In genomic region chr1:228809621-228810313, GRCh38 we compare ENCODE assay signal across 10 cellular contexts.
DNase-seq lines count a peak whose midpoint lies in the region; ATAC-seq, FAIRE-seq and TF ChIP-seq lines count a peak whose summit lies in the region.
"Had no signal": no experiment of that assay in that cellular context is flagged by ENCODE, and none has a peak within 500 bp of the region (broad histone marks: within the 10 kb centered on the region; RNA-seq: fewer than 3 reads in every experiment).

No MANE protein-coding gene starts in this region.

- H3K36me3 ChIP-seq in kidney (ENCODE audit: control insufficient read depth in 1 of 2, insufficient read depth in 2 of 2, low read length in 2 of 2) = no peaks in the 10 kb centered on the region

- no peak overlapping the region for H3K4me3 Mint-ChIP-seq in activated T-cell treated with anti-CD3 and anti-CD28 coated beads, Interleukin-2, amount 50 U/mL, for 4 hours
- H3K4me3 Mint-ChIP-seq in activated CD8-positive, alpha-beta T cell treated with anti-CD3 and anti-CD28 coated beads for 36 hours = no peak overlapping the region
- no peak overlapping the region for H3K4me3 Mint-ChIP-seq in stimulated activated naive B cell treated with anti-CD40 and anti-IgM and Interleukin-4, amounts not matched to agents 10 μg/mL and 1 μg/mL and 100 μg/mL, for 72 hours
- H3K4me3 Mint-ChIP-seq in glutamatergic neuron (ENCODE audit: unreplicated experiment) = no peak overlapping the region

- no peak for TF ChIP-seq CTCF in activated CD8-positive, alpha-beta T cell treated with anti-CD3 and anti-CD28 coated beads for 36 hours (IDR thresholded peaks at IDR 0.05)
- no peak for TF ChIP-seq CTCF in kidney (IDR thresholded peaks at IDR 0.05; ENCODE audit: borderline replicate concordance, extremely low read depth, insufficient read depth)
- no peak for TF ChIP-seq CTCF in glutamatergic neuron (IDR thresholded peaks at IDR 0.05; ENCODE audit: partially characterized antibody, unreplicated experiment)

- FAIRE-seq in kidney (lab: Jason Lieb, UNC) = no peak

- no peaks in the 10 kb centered on the region for H3K9me3 ChIP-seq in kidney (ENCODE audit: control insufficient read depth in 1 of 2, low read length in 2 of 2)

- ATAC-seq in activated T-cell treated with anti-CD3 and anti-CD28 coated beads, Interleukin-2, amount 50 U/mL, for 4 hours = peak; percentile 38 to 70
- peak; percentile 69 for ATAC-seq in activated CD8-positive, alpha-beta T cell treated with anti-CD3 and anti-CD28 coated beads for 36 hours
- peak; percentile 65 to 70 for ATAC-seq in stimulated activated naive B cell treated with anti-CD40 and anti-IgM and Interleukin-4, amounts not matched to agents 10 μg/mL and 1 μg/mL and 100 μg/mL, for 72 hours (replicated peaks)
- no peak for ATAC-seq in HG02588 (IDR thresholded peaks at IDR 0.05; ENCODE audit: unreplicated experiment)
- no peak for ATAC-seq in GM18520 (IDR thresholded peaks at IDR 0.05; ENCODE audit: unreplicated experiment)

- H3K4me3 ChIP-seq in kidney (ENCODE audit: low read length in 2 of 2) = no peak overlapping the region
- H3K4me3 ChIP-seq: lung had no signal

- DNase-seq in activated T-cell treated with anti-CD3 and anti-CD28 coated beads, Interleukin-2, amount 50 U/mL, for 4 hours = no peak
- DNase-seq in activated T-cell treated with anti-CD3 and anti-CD28 coated beads for 4 hours (no peak), kidney (peak; percentile 77), glutamatergic neuron (no peak)
- DNase-seq in activated CD8-positive, alpha-beta T cell treated with anti-CD3 and anti-CD28 coated beads for 36 hours = peak; percentile 51
- DNase-seq in stimulated activated naive B cell treated with anti-CD40 and anti-IgM and Interleukin-4, amounts not matched to agents 10 μg/mL and 1 μg/mL and 100 μg/mL, for 72 hours = no peak
- DNase-seq: NCI-H2227 treated with DMSO at 0.1 percent for 48 hours had no signal

- H3K27me3 Mint-ChIP-seq in activated T-cell treated with anti-CD3 and anti-CD28 coated beads, Interleukin-2, amount 50 U/mL, for 4 hours (ENCODE audit: low read depth) = no peaks in the 10 kb centered on the region
- H3K27me3 Mint-ChIP-seq in activated CD8-positive, alpha-beta T cell treated with anti-CD3 and anti-CD28 coated beads for 36 hours = no peaks in the 10 kb centered on the region
- H3K27me3 Mint-ChIP-seq in stimulated activated naive B cell treated with anti-CD40 and anti-IgM and Interleukin-4, amounts not matched to agents 10 μg/mL and 1 μg/mL and 100 μg/mL, for 72 hours = peaks cover 0 to 4% of the 10 kb centered on the region in 2 donors
- peaks cover 2% of the 10 kb centered on the region for H3K27me3 Mint-ChIP-seq in glutamatergic neuron (ENCODE audit: unreplicated experiment)

- POLR2A ChIA-PET in activated CD8-positive, alpha-beta T cell treated with anti-CD3 and anti-CD28 coated beads for 36 hours (lab: Charles Lee) = interaction anchor here (0.8 to 1.4 kb wide), 3 partner anchors 16 to 153 kb away, joined by 3 read pairs; no protein-coding TSS in a partner anchor

- peak overlapping the region in 1 of 2 donors; percentile 32 for H3K27ac ChIP-seq in kidney (ENCODE audit: low read depth in 2 of 2, low read length in 2 of 2)

- H3K9me3 Mint-ChIP-seq in activated T-cell treated with anti-CD3 and anti-CD28 coated beads, Interleukin-2, amount 50 U/mL, for 4 hours = no peaks in the 10 kb centered on the region
- no peaks in the 10 kb centered on the region for H3K9me3 Mint-ChIP-seq in activated CD8-positive, alpha-beta T cell treated with anti-CD3 and anti-CD28 coated beads for 36 hours
- no peaks in the 10 kb centered on the region for H3K9me3 Mint-ChIP-seq in stimulated activated naive B cell treated with anti-CD40 and anti-IgM and Interleukin-4, amounts not matched to agents 10 μg/mL and 1 μg/mL and 100 μg/mL, for 72 hours
- peaks cover 2% of the 10 kb centered on the region for H3K9me3 Mint-ChIP-seq in glutamatergic neuron (ENCODE audit: unreplicated experiment)

- peaks cover 5 to 13% of the 10 kb centered on the region in 2 donors for H3K4me1 ChIP-seq in kidney (ENCODE audit: control insufficient read depth in 1 of 2, insufficient read depth in 1 of 2, low read depth in 1 of 2, low read length in 2 of 2)

- intact Hi-C loops in activated CD8-positive, alpha-beta T cell treated with anti-CD3 and anti-CD28 coated beads for 36 hours (cut with micrococcal nuclease) = no loop called here
- intact Hi-C loops in kidney (cut with DNase I) = no loop called here

- H3K27ac Mint-ChIP-seq in activated CD8-positive, alpha-beta T cell treated with anti-CD3 and anti-CD28 coated beads for 36 hours = peak overlapping the region; percentile 40
- no peak overlapping the region for H3K27ac Mint-ChIP-seq in stimulated activated naive B cell treated with anti-CD40 and anti-IgM and Interleukin-4, amounts not matched to agents 10 μg/mL and 1 μg/mL and 100 μg/mL, for 72 hours
- H3K27ac Mint-ChIP-seq in glutamatergic neuron (ENCODE audit: unreplicated experiment) = no peak overlapping the region

- peaks cover 41% of the 10 kb centered on the region for H3K4me1 Mint-ChIP-seq in activated T-cell treated with anti-CD3 and anti-CD28 coated beads, Interleukin-2, amount 50 U/mL, for 4 hours (ENCODE audit: low read depth)
- H3K4me1 Mint-ChIP-seq in activated CD8-positive, alpha-beta T cell treated with anti-CD3 and anti-CD28 coated beads for 36 hours (ENCODE audit: low read depth) = peaks cover 37% of the 10 kb centered on the region
- H3K4me1 Mint-ChIP-seq in stimulated activated naive B cell treated with anti-CD40 and anti-IgM and Interleukin-4, amounts not matched to agents 10 μg/mL and 1 μg/mL and 100 μg/mL, for 72 hours = peaks cover 18 to 30% of the 10 kb centered on the region in 2 donors
- peaks cover 13% of the 10 kb centered on the region for H3K4me1 Mint-ChIP-seq in glutamatergic neuron (ENCODE audit: low read depth, unreplicated experiment)

- no peaks in the 10 kb centered on the region for H3K36me3 Mint-ChIP-seq in activated T-cell treated with anti-CD3 and anti-CD28 coated beads, Interleukin-2, amount 50 U/mL, for 4 hours (ENCODE audit: insufficient read depth)
- H3K36me3 Mint-ChIP-seq in activated CD8-positive, alpha-beta T cell treated with anti-CD3 and anti-CD28 coated beads for 36 hours (ENCODE audit: low read depth) = no peaks in the 10 kb centered on the region
- no peaks in the 10 kb centered on the region for H3K36me3 Mint-ChIP-seq in stimulated activated naive B cell treated with anti-CD40 and anti-IgM and Interleukin-4, amounts not matched to agents 10 μg/mL and 1 μg/mL and 100 μg/mL, for 72 hours
- no peaks in the 10 kb centered on the region for H3K36me3 Mint-ChIP-seq in glutamatergic neuron (ENCODE audit: unreplicated experiment)

- no peak overlapping the region for H3K9ac ChIP-seq in kidney (ENCODE audit: low read length in 2 of 2)

- CTCF ChIA-PET in activated CD8-positive, alpha-beta T cell treated with anti-CD3 and anti-CD28 coated beads for 36 hours (lab: Charles Lee) = no interaction called here

Comparison
In these comparisons a context has a peak if more than half of its experiments do, and no peak if none do; other contexts are left out.
1. ATAC-seq: peak in activated T-cell treated with anti-CD3 and anti-CD28 coated beads, Interleukin-2, amount 50 U/mL, for 4 hours (2 of 2), activated CD8-positive, alpha-beta T cell treated with anti-CD3 and anti-CD28 coated beads for 36 hours (single experiment) and stimulated activated naive B cell treated with anti-CD40 and anti-IgM and Interleukin-4, amounts not matched to agents 10 μg/mL and 1 μg/mL and 100 μg/mL, for 72 hours (2 of 2); none in HG02588 (single experiment) and GM18520 (single experiment).
2. DNase-seq: peak in activated CD8-positive, alpha-beta T cell treated with anti-CD3 and anti-CD28 coated beads for 36 hours (single experiment) and kidney (single experiment); none in activated T-cell treated with anti-CD3 and anti-CD28 coated beads, Interleukin-2, amount 50 U/mL, for 4 hours (single experiment), activated T-cell treated with anti-CD3 and anti-CD28 coated beads for 4 hours (single experiment), stimulated activated naive B cell treated with anti-CD40 and anti-IgM and Interleukin-4, amounts not matched to agents 10 μg/mL and 1 μg/mL and 100 μg/mL, for 72 hours (single experiment) and glutamatergic neuron (single experiment).